In genomic region chr1:207818971-207819451, GRCh38 we compare ENCODE assay signal across 10 cellular contexts.
DNase-seq lines count a peak whose midpoint lies in the region; ATAC-seq and TF ChIP-seq lines count a peak whose summit lies in the region.
"Had no signal": no experiment of that assay in that cellular context is flagged by ENCODE, and none has a peak within 500 bp of the region (broad histone marks: within the 10 kb centered on the region; RNA-seq: fewer than 3 reads in every experiment).

No MANE protein-coding gene starts in this region.

- ATAC-seq in stimulated activated memory B cell treated with anti-CD40 and anti-IgM and Interleukin-4, amounts not matched to agents 10 μg/mL and 1 μg/mL and 100 μg/mL, for 72 hours: no peak

- no TSS peak for BruUV-seq in Calu3 (replicated peaks; lab: Mats Ljungman, UMichigan)

- H3K27ac ChIP-seq in SJSA1 (peak overlapping the region; percentile 35; the same call in 1 of the 2 replicates), prostate gland (peak overlapping the region; percentile 99)

- DNase-seq in AG20443 (ENCODE audit: low spot score): peak; percentile 77
- peak; percentile 38 to 61 for DNase-seq in SJSA1 (ENCODE audit: low read depth in 1 of 2, low spot score in 2 of 2)
- peak; percentile 42 for DNase-seq in fibroblast of peridontal ligament (ENCODE audit: extremely low read depth)
- DNase-seq in prostate gland (ENCODE audit: low spot score): no peak
- DNase-seq in SKM-1 (lab: John Stamatoyannopoulos, UW; ENCODE audit: unreplicated experiment): no peak
- no peak for DNase-seq in Calu3
- DNase-seq in HAP-1 (ENCODE audit: low spot score in 2 of 2): no peak
- DNase-seq: NCI-H2029 treated with DMSO at 0.1 percent for 48 hours had no signal

- H3K36me3 ChIP-seq in SJSA1: peaks cover 5% of the 10 kb centered on the region
- H3K36me3 ChIP-seq in prostate gland: peaks cover 3 to 42% of the 10 kb centered on the region in 2 donors
- H3K36me3 ChIP-seq in HAP-1 (replicated peaks): peaks cover 24% of the 10 kb centered on the region

- H3K4me1 ChIP-seq in SJSA1 (replicated peaks) (peaks cover 23% of the 10 kb centered on the region), prostate gland (replicated peaks) (peaks cover 34% of the 10 kb centered on the region), HAP-1 (no peaks in the 10 kb centered on the region)

- H3K36me3 Mint-ChIP-seq in stimulated activated memory B cell treated with anti-CD40 and anti-IgM and Interleukin-4, amounts not matched to agents 10 μg/mL and 1 μg/mL and 100 μg/mL, for 72 hours: peaks cover 94% of the 10 kb centered on the region
- H3K36me3 Mint-ChIP-seq in Calu3 (ENCODE audit: insufficient read depth, unreplicated experiment): peaks cover 60% of the 10 kb centered on the region

- H3K4me3 ChIP-seq in SJSA1: peak overlapping the region; percentile 24
- peak overlapping the region in 1 of 2 donors; percentile 74 for H3K4me3 ChIP-seq in prostate gland
- no peak overlapping the region for H3K4me3 ChIP-seq in HAP-1

- H3K9me3 ChIP-seq in SJSA1 (replicated peaks): no peaks in the 10 kb centered on the region
- H3K9me3 ChIP-seq in prostate gland: no peaks in the 10 kb centered on the region
- H3K9me3 ChIP-seq in HAP-1: no peaks in the 10 kb centered on the region

- H3K27ac Mint-ChIP-seq in stimulated activated memory B cell treated with anti-CD40 and anti-IgM and Interleukin-4, amounts not matched to agents 10 μg/mL and 1 μg/mL and 100 μg/mL, for 72 hours: no peak overlapping the region
- H3K27ac Mint-ChIP-seq in Calu3 (ENCODE audit: unreplicated experiment): no peak overlapping the region
- H3K27ac Mint-ChIP-seq: activated T-helper 1 cell treated with anti-CD3 and anti-CD28 coated beads, Interleukin-12 subunit alpha, Interleukin-12 subunit beta, Interleukin-2, Interleukin-4 antibody, amounts not matched to agents 30 ng/mL and 10 ng/mL and 1 ng/mL, durations not matched to agents 14 hours and 24 hours and 36 hours had no signal

- no peaks in the 10 kb centered on the region for H3K9me3 Mint-ChIP-seq in stimulated activated memory B cell treated with anti-CD40 and anti-IgM and Interleukin-4, amounts not matched to agents 10 μg/mL and 1 μg/mL and 100 μg/mL, for 72 hours
- no peaks in the 10 kb centered on the region for H3K9me3 Mint-ChIP-seq in Calu3 (ENCODE audit: low read depth, unreplicated experiment)
- H3K9me3 Mint-ChIP-seq: activated T-helper 1 cell treated with anti-CD3 and anti-CD28 coated beads, Interleukin-12 subunit alpha, Interleukin-12 subunit beta, Interleukin-2, Interleukin-4 antibody, amounts not matched to agents 30 ng/mL and 10 ng/mL and 1 ng/mL, durations not matched to agents 14 hours and 24 hours and 36 hours had no signal

- in situ Hi-C loops in HAP-1 (cut with MboI; ENCODE audit: low sequenced_read_pairs): no loop called here

- CTCF ChIA-PET in Calu3 (lab: Charles Lee): no interaction called here

- no peaks in the 10 kb centered on the region for H3K27me3 Mint-ChIP-seq in stimulated activated memory B cell treated with anti-CD40 and anti-IgM and Interleukin-4, amounts not matched to agents 10 μg/mL and 1 μg/mL and 100 μg/mL, for 72 hours
- no peaks in the 10 kb centered on the region for H3K27me3 Mint-ChIP-seq in Calu3 (ENCODE audit: unreplicated experiment)

- H3K4me3 Mint-ChIP-seq in stimulated activated memory B cell treated with anti-CD40 and anti-IgM and Interleukin-4, amounts not matched to agents 10 μg/mL and 1 μg/mL and 100 μg/mL, for 72 hours: no peak overlapping the region
- H3K4me3 Mint-ChIP-seq in Calu3 (ENCODE audit: low read depth, unreplicated experiment): no peak overlapping the region
- H3K4me3 Mint-ChIP-seq: activated T-helper 1 cell treated with anti-CD3 and anti-CD28 coated beads, Interleukin-12 subunit alpha, Interleukin-12 subunit beta, Interleukin-2, Interleukin-4 antibody, amounts not matched to agents 30 ng/mL and 10 ng/mL and 1 ng/mL, durations not matched to agents 14 hours and 24 hours and 36 hours had no signal

- 66% methylated on average over 18 of the region's 18 CpGs for WGBS in prostate gland

- peaks cover 75% of the 10 kb centered on the region for H3K4me1 Mint-ChIP-seq in stimulated activated memory B cell treated with anti-CD40 and anti-IgM and Interleukin-4, amounts not matched to agents 10 μg/mL and 1 μg/mL and 100 μg/mL, for 72 hours
- H3K4me1 Mint-ChIP-seq in Calu3 (ENCODE audit: low read depth, unreplicated experiment): peaks cover 29% of the 10 kb centered on the region

- TF ChIP-seq POLR2A in prostate gland (IDR thresholded peaks at IDR 0.05): no peak

- H3K27me3 ChIP-seq in SJSA1 (replicated peaks) (no peaks in the 10 kb centered on the region), prostate gland (replicated peaks; ENCODE audit: insufficient read depth) (no peaks in the 10 kb centered on the region), HAP-1 (ENCODE audit: low read depth) (no peaks in the 10 kb centered on the region)

- no peak for TF ChIP-seq CTCF in prostate gland (IDR thresholded peaks at IDR 0.05)
- no peak for TF ChIP-seq CTCF in Calu3 (IDR thresholded peaks at IDR 0.05; ENCODE audit: unreplicated experiment)

- intact Hi-C loops in prostate gland (cut with DNase I): loop anchor here (10.0 kb wide), 1 partner anchor 46 kb away; no protein-coding TSS in a partner anchor
- intact Hi-C loops in Calu3 (cut with micrococcal nuclease; ENCODE audit: unreplicated experiment): no loop called here

Comparison
In these comparisons a context has a peak if more than half of its experiments do, and no peak if none do; other contexts are left out.
1. DNase-seq: peak in AG20443 (single experiment), SJSA1 (2 of 2) and fibroblast of peridontal ligament (single experiment); none in prostate gland (single experiment), SKM-1 (single experiment), Calu3 (single experiment) and HAP-1 (0 of 2).